8 cellular contexts compared by ENCODE assay signal in genomic region chr1:153465728-153466625, GRCh38. TPM values are rescaled to one million over a fixed set of nuclear protein-coding genes. Genes with fewer than 3 reads are reported as not detected.
DNase-seq lines count a peak whose midpoint lies in the region; ATAC-seq and TF ChIP-seq lines count a peak whose summit lies in the region.

No MANE protein-coding gene starts in this region.

- ATAC-seq in lower lobe of right lung (peak; percentile 77 to 83), GM19463 (IDR thresholded peaks at IDR 0.05; ENCODE audit: unreplicated experiment) (no peak), GM19023 (IDR thresholded peaks at IDR 0.05; ENCODE audit: unreplicated experiment) (no peak)

- DNase-seq in Caco-2, result peak in 1 of 2 experiments; percentile 50
- peak; percentile 53 for DNase-seq in HuH-7.5 (ENCODE audit: low spot score)
- DNase-seq in activated CD4-positive, CD25-positive, alpha-beta regulatory T cell treated with anti-CD3 and anti-CD28 coated beads, Interleukin-2, amount 50 U/mL, for 16 hours (ENCODE audit: low read depth, low spot score), result peak; percentile 29
- DNase-seq in choroid plexus epithelial cell (ENCODE audit: low read depth), result peak; percentile 40
- peak; percentile 69 for DNase-seq in lower lobe of right lung
- DNase-seq in stimulated activated CD8-positive, alpha-beta memory T cell treated with anti-CD3 and anti-CD28 coated beads, Interleukin-4, amount 100 ng/mL, for 1 hour (ENCODE audit: low read depth in 2 of 2, low spot score in 1 of 2), result peak; percentile 28 to 38

- H3K36me3 Mint-ChIP-seq in Caco-2 (ENCODE audit: insufficient read depth, unreplicated experiment), result no peaks in the 10 kb centered on the region

- H3K4me3 ChIP-seq in Caco-2 (ENCODE audit: low read depth, low read length) (no peak overlapping the region), choroid plexus epithelial cell (ENCODE audit: low read depth, low read length) (no peak overlapping the region), lower lobe of right lung (no peak overlapping the region)

- H3K4me3 Mint-ChIP-seq in Caco-2 (ENCODE audit: unreplicated experiment), result no peak overlapping the region

- H3K9me3 ChIP-seq in Caco-2 (peaks cover 7% of the 10 kb centered on the region), lower lobe of right lung (no peaks in the 10 kb centered on the region)

- intact Hi-C loops in Caco-2 (cut with micrococcal nuclease; ENCODE audit: unreplicated experiment), result loop anchor here (1.0 kb wide), 1 partner anchor 29 kb away; no protein-coding TSS in a partner anchor
- intact Hi-C loops in lower lobe of right lung (cut with DNase I), result no loop called here

- POLR2A ChIA-PET in Caco-2 (lab: Charles Lee), result no interaction called here

- peaks cover 18% of the 10 kb centered on the region for H3K9me3 Mint-ChIP-seq in Caco-2 (ENCODE audit: unreplicated experiment)

- no TSS peak for BruUV-seq in Caco-2 (replicated peaks; lab: Mats Ljungman, UMichigan)

- no peak overlapping the region for H3K27ac Mint-ChIP-seq in Caco-2 (ENCODE audit: unreplicated experiment)

- H3K4me1 ChIP-seq in Caco-2, result no peaks in the 10 kb centered on the region
- peaks cover 4% of the 10 kb centered on the region for H3K4me1 ChIP-seq in lower lobe of right lung

- CTCF ChIA-PET in Caco-2 (lab: Charles Lee), result interaction anchor here (0.6 to 1.0 kb wide), 2 partner anchors 30 to 55 kb away, joined by 5 to 7 read pairs; no protein-coding TSS in a partner anchor

- H3K4me1 Mint-ChIP-seq in Caco-2 (ENCODE audit: low read depth, unreplicated experiment), result no peaks in the 10 kb centered on the region

- no peaks in the 10 kb centered on the region for H3K36me3 ChIP-seq in Caco-2 (ENCODE audit: control insufficient read depth, insufficient read depth, low read length)
- no peaks in the 10 kb centered on the region for H3K36me3 ChIP-seq in lower lobe of right lung

- H3K27me3 ChIP-seq in Caco-2 (replicated peaks; ENCODE audit: control insufficient read depth, insufficient read depth, low read length) (no peaks in the 10 kb centered on the region; the same call in 1 of the 2 replicates), lower lobe of right lung (ENCODE audit: low read depth) (peaks cover 4% of the 10 kb centered on the region)

- TF ChIP-seq CTCF in Caco-2 (IDR thresholded peaks at IDR 0.05; ENCODE audit: insufficient read depth in 1 of 2, low read depth in 1 of 2, low read length in 1 of 2, severe bottlenecking in 1 of 2, unreplicated experiment in 1 of 2), result peak; percentile 51 to 54
- TF ChIP-seq CTCF in choroid plexus epithelial cell (conservative IDR thresholded peaks at IDR 0.05; ENCODE audit: low read depth, low read length), result peak; percentile 83
- TF ChIP-seq CTCF in lower lobe of right lung (IDR thresholded peaks at IDR 0.05), result peak; percentile 77

- H3K27me3 Mint-ChIP-seq in Caco-2 (ENCODE audit: insufficient read depth, unreplicated experiment), result peaks cover 11% of the 10 kb centered on the region

- no peak overlapping the region for H3K27ac ChIP-seq in lower lobe of right lung

RNA-seq across cellular contexts. Expression of gene S100A7, which starts 5.5 kb away (rescaled TPM):
- total RNA-seq in Caco-2 (2022), result not detected in 2 replicates
- not detected for total RNA-seq in lower lobe of right lung

RNA-seq across cellular contexts. Expression of gene S100A7A, which starts 49.7 kb away (rescaled TPM):
- not detected in 2 replicates for total RNA-seq in Caco-2 (2022)
- not detected for total RNA-seq in lower lobe of right lung

Comparison
In these comparisons a context has a peak if more than half of its experiments do, and no peak if none do; other contexts are left out.
1. ATAC-seq: peak in lower lobe of right lung (2 of 2); none in GM19463 (single experiment) and GM19023 (single experiment).
2. Peak in every context shown above with its lines, with median percentiles within 50 percentile points of each other: CTCF ChIP-seq.